ENCODE assay signal across 11 cellular contexts in the genomic region with DNA sequence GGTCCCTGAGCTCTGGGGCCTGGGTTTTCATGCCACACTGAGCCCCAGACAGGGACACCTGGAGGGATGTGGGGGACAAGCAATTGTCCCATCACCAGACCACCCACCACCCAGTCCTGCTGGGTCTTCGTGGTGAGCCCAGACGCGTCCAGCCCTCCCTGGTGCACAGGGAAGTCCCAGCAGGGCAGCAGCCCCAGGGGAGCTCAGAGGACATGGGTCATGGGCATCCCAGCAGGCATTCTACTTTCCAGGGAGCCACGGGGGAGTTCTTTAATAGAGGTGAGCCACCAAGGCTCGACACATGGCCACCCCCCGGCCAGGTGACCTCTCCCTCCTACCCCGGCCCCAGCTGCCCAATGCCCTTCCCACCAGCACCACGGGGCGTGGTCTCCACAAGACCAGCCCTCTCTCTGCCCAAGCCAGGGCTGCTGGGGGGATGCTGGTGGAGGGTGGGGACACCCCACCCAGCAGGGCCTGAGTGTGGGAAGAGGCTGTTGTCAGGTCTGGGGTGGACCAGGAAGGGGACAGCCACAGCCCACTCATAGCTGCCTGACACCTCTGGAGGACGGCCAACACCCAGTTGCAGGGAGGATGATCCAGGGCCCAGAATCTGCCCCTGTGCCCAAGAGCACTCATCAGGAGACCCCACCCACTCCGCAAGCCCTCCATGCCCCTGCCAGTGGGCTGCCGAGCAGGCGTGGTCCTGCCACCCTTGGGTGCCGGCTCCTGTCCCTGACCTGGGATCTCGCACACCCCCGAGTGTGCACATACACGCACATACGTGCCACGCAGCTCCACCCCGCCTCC. TPM values are rescaled to one million over a fixed set of nuclear protein-coding genes. Genes with fewer than 3 reads are reported as not detected.
DNase-seq lines count a peak whose midpoint lies in the region; ATAC-seq and TF ChIP-seq lines count a peak whose summit lies in the region.
"Had no signal": no experiment of that assay in that cellular context is flagged by ENCODE, and none has a peak within 500 bp of the region (broad histone marks: within the 10 kb centered on the region; RNA-seq: fewer than 3 reads in every experiment).

No MANE protein-coding gene starts in this region.

- peak overlapping the region; percentile 13 for H3K27ac Mint-ChIP-seq in CD8-positive, alpha-beta T cell
- H3K27ac Mint-ChIP-seq in glutamatergic neuron (ENCODE audit: unreplicated experiment) = no peak overlapping the region
- H3K27ac Mint-ChIP-seq: CD4-positive, CD25-positive, alpha-beta regulatory T cell had no signal

- H3K27me3 Mint-ChIP-seq in CD8-positive, alpha-beta T cell (ENCODE audit: low read depth) = no peaks in the 10 kb centered on the region
- peaks cover 6% of the 10 kb centered on the region for H3K27me3 Mint-ChIP-seq in glutamatergic neuron (ENCODE audit: unreplicated experiment)
- H3K27me3 Mint-ChIP-seq: CD4-positive, CD25-positive, alpha-beta regulatory T cell had no signal

- no peaks in the 10 kb centered on the region for H3K9me3 ChIP-seq in CD8-positive, alpha-beta T cell (ENCODE audit: low read length)

- no peak for ATAC-seq in CD8-positive, alpha-beta T cell
- no peak for ATAC-seq in GM18909 (IDR thresholded peaks at IDR 0.05; ENCODE audit: poor library complexity, unreplicated experiment)
- ATAC-seq: GM12878 had no signal

- no peaks in the 10 kb centered on the region for H3K27me3 ChIP-seq in CD8-positive, alpha-beta T cell (ENCODE audit: insufficient read depth, low read length)

- no peak overlapping the region for H3K27ac ChIP-seq in CD8-positive, alpha-beta T cell (ENCODE audit: low read depth, low read length)

- no peak overlapping the region for H3K4me3 ChIP-seq in CD8-positive, alpha-beta T cell (ENCODE audit: low read depth, low read length)
- H3K4me3 ChIP-seq: GM12878 had no signal

- DNase-seq in CD8-positive, alpha-beta T cell = peak in 1 of 7 experiments; percentile 8
- DNase-seq in NCI-H146 treated with DMSO at 0.1 percent for 48 hours (lab: John Stamatoyannopoulos, UW; ENCODE audit: unreplicated experiment) = peak; percentile 30
- DNase-seq in glutamatergic neuron = peak; percentile 12
- no peak for DNase-seq in GF-D8 (lab: John Stamatoyannopoulos, UW)
- DNase-seq in NCI-H2171 treated with DMSO at 0.1 percent for 48 hours (lab: John Stamatoyannopoulos, UW) = no peak
- DNase-seq: Calu3; CD4-positive, CD25-positive, alpha-beta regulatory T cell; DMS 273 treated with DMSO at 0.1 percent for 48 hours; HCEC 1CT had no signal

- H3K4me1 Mint-ChIP-seq in CD8-positive, alpha-beta T cell (ENCODE audit: low read depth) = peaks cover 10% of the 10 kb centered on the region
- H3K4me1 Mint-ChIP-seq in glutamatergic neuron (ENCODE audit: low read depth, unreplicated experiment) = peaks cover 6% of the 10 kb centered on the region

- no peak overlapping the region for H3K4me3 Mint-ChIP-seq in CD8-positive, alpha-beta T cell
- no peak overlapping the region for H3K4me3 Mint-ChIP-seq in glutamatergic neuron (ENCODE audit: unreplicated experiment)
- H3K4me3 Mint-ChIP-seq: CD4-positive, CD25-positive, alpha-beta regulatory T cell had no signal

- H3K9me3 Mint-ChIP-seq in CD8-positive, alpha-beta T cell = no peaks in the 10 kb centered on the region
- peaks cover 3% of the 10 kb centered on the region for H3K9me3 Mint-ChIP-seq in glutamatergic neuron (ENCODE audit: unreplicated experiment)
- H3K9me3 Mint-ChIP-seq: CD4-positive, CD25-positive, alpha-beta regulatory T cell had no signal

- CTCF ChIA-PET in CD8-positive, alpha-beta T cell (lab: Charles Lee) = interaction anchor here (1.0 to 2.2 kb wide), 2 partner anchors 11 to 13 kb away, joined by 3 to 9 read pairs; no protein-coding TSS in a partner anchor

- H3K36me3 Mint-ChIP-seq in CD8-positive, alpha-beta T cell = peaks cover 11% of the 10 kb centered on the region
- no peaks in the 10 kb centered on the region for H3K36me3 Mint-ChIP-seq in glutamatergic neuron (ENCODE audit: unreplicated experiment)

- H3K36me3 ChIP-seq in CD8-positive, alpha-beta T cell (ENCODE audit: insufficient read depth, low read length) = no peaks in the 10 kb centered on the region

- intact Hi-C loops in CD8-positive, alpha-beta T cell (cut with DNase I, micrococcal nuclease) = no loop called here

- POLR2A ChIA-PET in CD8-positive, alpha-beta T cell (lab: Charles Lee) = interaction anchor here (1.1 kb wide), 1 partner anchor 14 kb away, joined by 4 read pairs; the partner anchor contains the start of gene AKT1

- no peak for TF ChIP-seq CTCF in CD8-positive, alpha-beta T cell (IDR thresholded peaks at IDR 0.05)
- no peak for TF ChIP-seq CTCF in glutamatergic neuron (IDR thresholded peaks at IDR 0.05; ENCODE audit: partially characterized antibody, unreplicated experiment)

- peaks cover 9% of the 10 kb centered on the region for H3K4me1 ChIP-seq in CD8-positive, alpha-beta T cell (ENCODE audit: insufficient read depth, low read length)

RNA-seq across cellular contexts. Expression of gene AKT1, which starts 14.1 kb away (rescaled TPM):
- total RNA-seq in CD8-positive, alpha-beta T cell = 10 to 100 TPM; 65.7 to 67.7 TPM
- total RNA-seq in glutamatergic neuron (ENCODE audit: unreplicated experiment) = 300 TPM

RNA-seq across cellular contexts. Expression of gene ZBTB42, which starts 19.4 kb away (rescaled TPM):
- total RNA-seq in CD8-positive, alpha-beta T cell = 1 to 10 TPM; 2.0 to 2.3 TPM
- 6.0 TPM for total RNA-seq in glutamatergic neuron (ENCODE audit: unreplicated experiment)

RNA-seq across cellular contexts. Expression of gene SIVA1, which starts 28.5 kb away (rescaled TPM):
- 100 to 1,000 TPM; 104 to 115 TPM for total RNA-seq in CD8-positive, alpha-beta T cell
- total RNA-seq in glutamatergic neuron (ENCODE audit: unreplicated experiment) = 30.5 TPM

RNA-seq across cellular contexts. Expression of gene ADSS1, which starts 57.4 kb away (rescaled TPM):
- total RNA-seq in CD8-positive, alpha-beta T cell = 1 to 10 TPM; 2.4 to 3.5 TPM
- 45.1 TPM for total RNA-seq in glutamatergic neuron (ENCODE audit: unreplicated experiment)

Comparison
In these comparisons a context has a peak if more than half of its experiments do, and no peak if none do; other contexts are left out.
1. DNase-seq: peak in NCI-H146 treated with DMSO at 0.1 percent for 48 hours (single experiment) and glutamatergic neuron (single experiment); none in GF-D8 (single experiment) and NCI-H2171 treated with DMSO at 0.1 percent for 48 hours (single experiment).